Comparison of ENCODE assay signal across 34 cellular contexts in the genomic region with DNA sequence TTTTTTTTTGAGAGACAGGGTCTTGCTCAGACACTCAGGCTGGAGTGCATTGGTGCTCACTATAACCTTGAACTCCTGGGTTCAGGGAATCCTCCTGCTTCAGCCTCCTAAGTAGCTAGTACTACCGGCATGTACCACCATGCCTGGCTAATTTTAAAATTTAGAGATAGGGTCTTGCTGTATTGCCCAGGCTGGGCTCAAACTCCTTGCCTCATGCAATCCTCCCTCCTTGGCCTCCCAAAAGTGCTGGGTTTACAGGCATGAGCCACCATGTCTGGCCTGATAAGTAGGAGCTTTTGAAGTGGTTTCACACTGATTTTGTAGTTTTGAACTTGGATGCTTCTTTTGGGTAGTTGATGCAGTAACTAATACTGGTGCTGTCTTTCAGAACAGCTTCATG. TPM values are rescaled to one million over a fixed set of nuclear protein-coding genes. Genes with fewer than 3 reads are reported as not detected.
DNase-seq lines count a peak whose midpoint lies in the region; ATAC-seq, FAIRE-seq and TF ChIP-seq lines count a peak whose summit lies in the region.
"Had no signal": no experiment of that assay in that cellular context is flagged by ENCODE, and none has a peak within 500 bp of the region (broad histone marks: within the 10 kb centered on the region; RNA-seq: fewer than 3 reads in every experiment).

No MANE protein-coding gene starts in this region.

- FAIRE-seq in HepG2 (lab: Jason Lieb, UNC), result no peak
- FAIRE-seq: bronchial epithelial cell, GM18507, H54, HTR-8/SVneo, pancreas had no signal

- H3K36me3 Mint-ChIP-seq in activated CD4-positive, alpha-beta T cell treated with anti-CD3 and anti-CD28 coated beads, Interleukin-2, amount 10 ng/mL, durations not matched to agents 7 days and 5 days (ENCODE audit: low read depth), result peaks cover 52% of the 10 kb centered on the region
- peaks cover 3% of the 10 kb centered on the region for H3K36me3 Mint-ChIP-seq in progenitor cell of endocrine pancreas (ENCODE audit: insufficient read depth)

- no peak for TF ChIP-seq EP300 in HepG2 (IDR thresholded peaks at IDR 0.05; ENCODE audit: low read depth in 2 of 2, low read length in 2 of 2)
- TF ChIP-seq EP300 in HepG2 (CRISPR knock-in tag; IDR thresholded peaks at IDR 0.05; ENCODE audit: borderline replicate concordance), result no peak
- TF ChIP-seq EP300 in stomach (IDR thresholded peaks at IDR 0.05), result no peak

- H3K4me3 Mint-ChIP-seq in activated CD4-positive, alpha-beta T cell treated with anti-CD3 and anti-CD28 coated beads, Interleukin-2, amount 10 ng/mL, durations not matched to agents 7 days and 5 days, result no peak overlapping the region
- H3K4me3 Mint-ChIP-seq in progenitor cell of endocrine pancreas (ENCODE audit: low read depth), result no peak overlapping the region
- H3K4me3 Mint-ChIP-seq: neural crest cell had no signal

- POLR2A ChIA-PET in activated CD4-positive, alpha-beta T cell treated with anti-CD3 and anti-CD28 coated beads, Interleukin-2, amount 10 ng/mL, durations not matched to agents 7 days and 5 days (lab: Charles Lee), result no interaction called here
- POLR2A ChIA-PET in HepG2 (lab: Yijun Ruan, JAX), result no interaction called here

- WGBS in HepG2 (ENCODE audit: low lambda C conversion rate), result 67% methylated on average over 1 of the region's 1 CpG
- WGBS in right lobe of liver (ENCODE audit: insufficient coverage, low coverage, low lambda C conversion rate, missing lambda C conversion rate), result 100% methylated on average over 1 of the region's 1 CpG
- WGBS in stomach, 5 donors, result 92 to 100% (median 100%) methylated on average over 1 of the region's 1 CpG

- DNase-seq in activated CD4-positive, alpha-beta T cell treated with anti-CD3 and anti-CD28 coated beads, Interleukin-2, amount 10 ng/mL, durations not matched to agents 7 days and 5 days, result no peak
- no peak for DNase-seq in activated CD4-positive, alpha-beta T cell treated with anti-CD3 and anti-CD28 coated beads for 4 hours
- DNase-seq in HepG2 (ENCODE audit: low spot score) (no peak), right lobe of liver (no peak), progenitor cell of endocrine pancreas (ENCODE audit: low spot score, unreplicated experiment) (no peak), stomach (no peak)
- DNase-seq in central memory CD4-positive, alpha-beta T cell, result peak; percentile 11
- DNase-seq: 8988T; activated naive CD4-positive, alpha-beta T cell; activated T-cell treated with anti-CD3 and anti-CD28 coated beads, Interleukin-2, amount 50 U/mL, for 1 hour; aorta; C1 segment of cervical spinal cord; colonic mucosa; effector CD8-positive, alpha-beta T cell; immature natural killer cell; left colon; NCI-H1417; NCI-H2029 treated with DMSO at 0.1 percent for 48 hours; NCI-H526; pancreas; PC-3; stimulated activated naive CD4-positive, alpha-beta T cell; upper lobe of right lung had no signal

- H3K4me3 ChIP-seq in HepG2 (replicated peaks in 1 of 3; ENCODE audit: insufficient read depth in 1 of 3, low read depth in 2 of 3, low read length in 3 of 3), result no peak overlapping the region
- no peak overlapping the region for H3K4me3 ChIP-seq in right lobe of liver
- no peak overlapping the region for H3K4me3 ChIP-seq in stomach
- H3K4me3 ChIP-seq: colonic mucosa, pancreas, right atrium auricular region, SK-N-MC, smooth muscle cell, suprapubic skin, upper lobe of right lung had no signal

- CTCF ChIA-PET in activated CD4-positive, alpha-beta T cell treated with anti-CD3 and anti-CD28 coated beads, Interleukin-2, amount 10 ng/mL, durations not matched to agents 7 days and 5 days (lab: Charles Lee), result no interaction called here
- CTCF ChIA-PET in HepG2 (lab: Yijun Ruan, JAX; ENCODE audit: low intra/inter-chr PET ratio, low total read pairs), result no interaction called here

- H3K27ac ChIP-seq in HepG2 (ENCODE audit: extremely low read length, insufficient read depth, low read length) (no peak overlapping the region), right lobe of liver (no peak overlapping the region), stomach (no peak overlapping the region)
- H3K27ac ChIP-seq: colonic mucosa, KMS-11, pancreas, right atrium auricular region, SK-N-MC, suprapubic skin, upper lobe of right lung had no signal

- peaks cover 83% of the 10 kb centered on the region for H3K79me2 ChIP-seq in HepG2 (ENCODE audit: insufficient read depth, low read length)

- H3K4me1 ChIP-seq in HepG2 (ENCODE audit: insufficient read depth, low read length) (peaks cover 35% of the 10 kb centered on the region), right lobe of liver (peaks cover 0 to 9% (median 0%) of the 10 kb centered on the region in 4 donors), stomach (peaks cover 6 to 51% (median 11%) of the 10 kb centered on the region in 4 donors)
- H3K4me1 ChIP-seq: colonic mucosa, pancreas had no signal

- no peak for ATAC-seq in HepG2
- ATAC-seq in right lobe of liver, result no peak
- ATAC-seq in HG02884 (IDR thresholded peaks at IDR 0.05; ENCODE audit: unreplicated experiment), result no peak
- ATAC-seq: left colon, pancreas, PC-3, upper lobe of right lung had no signal

- TF ChIP-seq CTCF in HepG2 (CRISPR knock-in tag; IDR thresholded peaks at IDR 0.05) (no peak), right lobe of liver (IDR thresholded peaks at IDR 0.05) (no peak), progenitor cell of endocrine pancreas (IDR thresholded peaks at IDR 0.05; ENCODE audit: unreplicated experiment) (no peak), stomach (IDR thresholded peaks at IDR 0.05) (no peak)

- H3K4me1 Mint-ChIP-seq in activated CD4-positive, alpha-beta T cell treated with anti-CD3 and anti-CD28 coated beads, Interleukin-2, amount 10 ng/mL, durations not matched to agents 7 days and 5 days, result peaks cover 79% of the 10 kb centered on the region
- H3K4me1 Mint-ChIP-seq in progenitor cell of endocrine pancreas (ENCODE audit: low read depth), result no peaks in the 10 kb centered on the region

- H3K9me3 ChIP-seq in HepG2 (ENCODE audit: low read length), result no peaks in the 10 kb centered on the region
- H3K9me3 ChIP-seq in right lobe of liver, result no peaks in the 10 kb centered on the region
- H3K9me3 ChIP-seq in stomach, result no peaks in the 10 kb centered on the region
- H3K9me3 ChIP-seq: colonic mucosa, pancreas, right atrium auricular region, suprapubic skin, upper lobe of right lung had no signal

- H3K9me3 Mint-ChIP-seq in activated CD4-positive, alpha-beta T cell treated with anti-CD3 and anti-CD28 coated beads, Interleukin-2, amount 10 ng/mL, durations not matched to agents 7 days and 5 days, result no peaks in the 10 kb centered on the region
- no peaks in the 10 kb centered on the region for H3K9me3 Mint-ChIP-seq in progenitor cell of endocrine pancreas (ENCODE audit: low read depth)
- H3K9me3 Mint-ChIP-seq: immature natural killer cell, neural crest cell had no signal

- no peaks in the 10 kb centered on the region for H3K27me3 ChIP-seq in HepG2 (ENCODE audit: control insufficient read depth in 1 of 2, insufficient read depth in 2 of 2, low read length in 2 of 2)
- no peaks in the 10 kb centered on the region for H3K27me3 ChIP-seq in right lobe of liver
- no peaks in the 10 kb centered on the region for H3K27me3 ChIP-seq in stomach
- H3K27me3 ChIP-seq: colonic mucosa, pancreas, right atrium auricular region, suprapubic skin, upper lobe of right lung had no signal

- H3K27me3 Mint-ChIP-seq in activated CD4-positive, alpha-beta T cell treated with anti-CD3 and anti-CD28 coated beads, Interleukin-2, amount 10 ng/mL, durations not matched to agents 7 days and 5 days, result no peaks in the 10 kb centered on the region
- no peaks in the 10 kb centered on the region for H3K27me3 Mint-ChIP-seq in progenitor cell of endocrine pancreas

- intact Hi-C loops in HepG2 (cut with micrococcal nuclease; ENCODE audit: unreplicated experiment), result no loop called here
- intact Hi-C loops in right lobe of liver (cut with DNase I), result no loop called here
- intact Hi-C loops in stomach (cut with DNase I; ENCODE audit: low total_unique reads), result no loop called here

- no peak for TF ChIP-seq RAD21 in HepG2 (CRISPR knock-in tag; IDR thresholded peaks at IDR 0.05)

- H3K27ac Mint-ChIP-seq in activated CD4-positive, alpha-beta T cell treated with anti-CD3 and anti-CD28 coated beads, Interleukin-2, amount 10 ng/mL, durations not matched to agents 7 days and 5 days, result peak overlapping the region; percentile 27
- H3K27ac Mint-ChIP-seq in progenitor cell of endocrine pancreas, result no peak overlapping the region

- no peak overlapping the region for H3K4me2 ChIP-seq in HepG2 (ENCODE audit: low read depth, low read length)
- H3K4me2 ChIP-seq: KMS-11, smooth muscle cell had no signal

- H3K9ac ChIP-seq in HepG2 (ENCODE audit: insufficient read depth, low read depth, low read length), result no peak overlapping the region
- H3K9ac ChIP-seq: KMS-11 had no signal

- BruUV-seq in HepG2 (replicated peaks; lab: Mats Ljungman, UMichigan), result no TSS peak

- no peak overlapping the region for H2AFZ ChIP-seq in HepG2 (ENCODE audit: low read length)

- TF ChIP-seq POLR2A in HepG2 (IDR thresholded peaks at IDR 0.05; ENCODE audit: insufficient read depth in 1 of 2, low read depth in 2 of 2, low read length in 2 of 2) (no peak), right lobe of liver (IDR thresholded peaks at IDR 0.05) (no peak), stomach (IDR thresholded peaks at IDR 0.05) (no peak)

- peaks cover 4 to 33% of the 10 kb centered on the region in 2 experiments; a peak in 4 of 5 replicates for H3K36me3 ChIP-seq in HepG2 (replicated peaks in 1 of 2; ENCODE audit: control insufficient read depth in 1 of 2, insufficient read depth in 2 of 2, low read length in 2 of 2)
- no peaks in the 10 kb centered on the region for H3K36me3 ChIP-seq in right lobe of liver
- H3K36me3 ChIP-seq in stomach, result peaks cover 0 to 19% (median 12%) of the 10 kb centered on the region in 4 donors
- H3K36me3 ChIP-seq: colonic mucosa, pancreas, right atrium auricular region, upper lobe of right lung had no signal

- in situ Hi-C loops in HepG2 (cut with HindIII; ENCODE audit: extremely low pct_ligation_motif_present, low pct_unique_long_range_greater_than_20kb), result loop anchor here (25.0 kb wide), 1 partner anchor 93 kb away; the partner anchor contains the start of gene SNAPC5

- H4K20me1 ChIP-seq in HepG2 (ENCODE audit: insufficient read depth, low read length), result peaks cover 31% of the 10 kb centered on the region

RNA-seq across cellular contexts. Expression of gene MAP2K1, which starts 7.8 kb away (rescaled TPM):
- 10 to 100 TPM; 72.1 to 83.0 TPM for total RNA-seq in activated CD4-positive, alpha-beta T cell treated with anti-CD3 and anti-CD28 coated beads, Interleukin-2, amount 10 ng/mL, durations not matched to agents 7 days and 5 days
- total RNA-seq in HepG2 (2016; rRNA removed; fragmentation: Illumina TruSeq; extraction: Trizol) (24.1 and 29.5 TPM in 2 replicates), right lobe of liver (10 to 100 TPM; 25.7 to 68.8 (median 53.9) TPM), progenitor cell of endocrine pancreas (28.6 TPM in 2 replicates), stomach (100 to 1,000 TPM in 1 of 5 donors, 10 to 100 TPM in 4; 21.9 to 123 (median 35.0) TPM)
- 6.0 and 7.6 TPM in 2 replicates for total RNA-seq in HepG2 (2016; cell fraction: cytosol; rRNA removed; fragmentation: Illumina TruSeq; extraction: Trizol; ENCODE audit: low read depth)
- 24.7 TPM in 2 replicates for total RNA-seq in HepG2 (2016; cell fraction: insoluble cytoplasmic fraction; rRNA removed; fragmentation: Illumina TruSeq; extraction: Trizol)
- 10.8 and 12.5 TPM in 2 replicates for total RNA-seq in HepG2 (2016; cell fraction: membrane; rRNA removed; fragmentation: Illumina TruSeq; extraction: Trizol)
- 17.5 and 19.9 TPM in 2 replicates for total RNA-seq in HepG2 (2016; cell fraction: nucleus; rRNA removed; fragmentation: Illumina TruSeq; extraction: Trizol)
- polyA plus RNA-seq in HepG2 (2011; rRNA removed) (38.7 and 49.2 TPM in 2 replicates), stomach (10 to 100 TPM; 20.1 to 24.6 (median 23.9) TPM)
- 26.4 and 36.9 TPM in 2 replicates for polyA plus RNA-seq in HepG2 (2011; cell fraction: cytosol; rRNA removed)
- polyA plus RNA-seq in HepG2 (2011; cell fraction: nucleus; rRNA removed), result 10.8 and 11.7 TPM in 2 replicates
- 51.8 and 52.1 TPM in 2 replicates for polyA plus RNA-seq in HepG2 (2012)
- polyA plus RNA-seq in HepG2 (2016; cell fraction: cytosol; fragmentation: Illumina TruSeq; extraction: Trizol; ENCODE audit: low read depth), result 2.0 and 2.9 TPM in 2 replicates
- polyA plus RNA-seq in HepG2 (2016; cell fraction: insoluble cytoplasmic fraction; fragmentation: Illumina TruSeq; extraction: Trizol; ENCODE audit: low read depth), result 38.8 and 38.9 TPM in 2 replicates
- polyA plus RNA-seq in HepG2 (2016; cell fraction: membrane; fragmentation: Illumina TruSeq; extraction: Trizol; ENCODE audit: low read depth), result 7.0 and 8.7 TPM in 2 replicates
- polyA plus RNA-seq in HepG2 (2016; cell fraction: nucleus; fragmentation: Illumina TruSeq; extraction: Trizol; ENCODE audit: insufficient read depth, low read depth), result 34.4 and 35.4 TPM in 2 replicates
- 29.5 and 34.7 TPM in 2 replicates for polyA minus RNA-seq in HepG2 (2011; rRNA and poly(A)+ RNA removed; ENCODE audit: low replicate concordance)
- 14.6 and 16.6 TPM in 2 replicates for polyA minus RNA-seq in HepG2 (2011; cell fraction: cytosol; rRNA and poly(A)+ RNA removed)
- 11.5 and 12.9 TPM in 2 replicates for polyA minus RNA-seq in HepG2 (2011; cell fraction: nucleus; rRNA and poly(A)+ RNA removed)

RNA-seq across cellular contexts. Expression of gene TIPIN, which starts 38.0 kb away (rescaled TPM):
- total RNA-seq in activated CD4-positive, alpha-beta T cell treated with anti-CD3 and anti-CD28 coated beads, Interleukin-2, amount 10 ng/mL, durations not matched to agents 7 days and 5 days, result 10 to 100 TPM; 25.0 to 28.0 TPM
- 28.6 and 37.9 TPM in 2 replicates for total RNA-seq in HepG2 (2016; rRNA removed; fragmentation: Illumina TruSeq; extraction: Trizol)
- total RNA-seq in HepG2 (2016; cell fraction: cytosol; rRNA removed; fragmentation: Illumina TruSeq; extraction: Trizol; ENCODE audit: low read depth), result 5.3 and 5.4 TPM in 2 replicates
- 26.8 and 38.3 TPM in 2 replicates for total RNA-seq in HepG2 (2016; cell fraction: insoluble cytoplasmic fraction; rRNA removed; fragmentation: Illumina TruSeq; extraction: Trizol)
- 5.5 and 7.9 TPM in 2 replicates for total RNA-seq in HepG2 (2016; cell fraction: membrane; rRNA removed; fragmentation: Illumina TruSeq; extraction: Trizol)
- 10.5 and 12.5 TPM in 2 replicates for total RNA-seq in HepG2 (2016; cell fraction: nucleus; rRNA removed; fragmentation: Illumina TruSeq; extraction: Trizol)
- 2.3 and 2.7 TPM in 2 replicates for polyA plus RNA-seq in HepG2 (2011; rRNA removed)
- polyA plus RNA-seq in HepG2 (2011; cell fraction: cytosol; rRNA removed), result 1.4 and 2.1 TPM in 2 replicates
- 1.2 and 1.3 TPM in 2 replicates for polyA plus RNA-seq in HepG2 (2011; cell fraction: nucleus; rRNA removed)
- polyA plus RNA-seq in HepG2 (2012), result 5.3 and 9.6 TPM in 2 replicates
- polyA plus RNA-seq in HepG2 (2016; cell fraction: cytosol; fragmentation: Illumina TruSeq; extraction: Trizol; ENCODE audit: low read depth), result 2.3 and 3.4 TPM in 2 replicates
- polyA plus RNA-seq in HepG2 (2016; cell fraction: insoluble cytoplasmic fraction; fragmentation: Illumina TruSeq; extraction: Trizol; ENCODE audit: low read depth), result 34.8 and 37.9 TPM in 2 replicates
- 3.6 and 4.5 TPM in 2 replicates for polyA plus RNA-seq in HepG2 (2016; cell fraction: membrane; fragmentation: Illumina TruSeq; extraction: Trizol; ENCODE audit: low read depth)
- polyA plus RNA-seq in HepG2 (2016; cell fraction: nucleus; fragmentation: Illumina TruSeq; extraction: Trizol; ENCODE audit: insufficient read depth, low read depth), result 12.9 and 15.4 TPM in 2 replicates
- polyA minus RNA-seq in HepG2 (2011; rRNA and poly(A)+ RNA removed; ENCODE audit: low replicate concordance), result 0.54 and 5.3 TPM in 2 replicates
- polyA minus RNA-seq in HepG2 (2011; cell fraction: cytosol; rRNA and poly(A)+ RNA removed), result 2.4 and 2.8 TPM in 2 replicates
- 4.2 and 7.0 TPM in 2 replicates for polyA minus RNA-seq in HepG2 (2011; cell fraction: nucleus; rRNA and poly(A)+ RNA removed)
- 1 to 10 TPM; 2.4 to 5.1 (median 2.9) TPM for total RNA-seq in right lobe of liver
- total RNA-seq in progenitor cell of endocrine pancreas, result 10.1 and 11.0 TPM in 2 replicates
- total RNA-seq in stomach, result 10 to 100 TPM in 1 of 5 donors, 1 to 10 TPM in 3, not detected in 1; 2.3 to 13.8 (median 8.4) TPM
- polyA plus RNA-seq in stomach, result 1 to 10 TPM; 2.7 to 3.1 (median 2.9) TPM
